In the genomic region with DNA sequence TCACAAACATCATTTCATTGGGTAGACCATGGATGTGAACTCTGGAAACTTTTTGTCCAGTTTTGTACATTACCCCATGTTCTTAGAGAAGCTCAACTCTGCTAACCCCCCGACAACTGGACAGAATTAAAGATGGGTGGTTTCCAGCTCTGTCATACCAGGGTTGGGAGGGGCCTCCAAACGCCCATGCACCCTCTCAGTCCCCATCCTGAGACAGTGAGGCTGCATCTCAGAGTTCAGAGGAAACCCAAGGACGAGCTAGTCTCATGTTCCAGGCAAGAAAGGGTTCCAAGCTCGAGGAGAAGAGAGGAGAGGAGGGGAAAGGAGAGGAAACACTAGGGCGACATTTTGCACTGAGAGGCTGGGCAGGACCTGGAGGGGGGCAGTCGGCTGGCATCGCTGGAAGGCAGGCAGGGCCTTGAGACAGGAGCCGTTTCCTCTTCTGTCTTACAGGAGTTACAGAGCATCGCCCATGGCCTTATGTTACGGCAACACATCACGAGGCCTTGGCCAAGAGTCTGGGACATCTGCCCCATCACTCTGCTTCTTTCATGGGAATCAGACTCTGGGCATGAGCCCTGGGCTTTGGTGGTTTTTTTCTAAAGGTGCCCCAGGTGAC, we compare ENCODE assay signal across 19 cellular contexts. TPM values are rescaled to one million over a fixed set of nuclear protein-coding genes. Genes with fewer than 3 reads are reported as not detected.
A peak's percentile ranks its signal among the peaks of the same experiment; 100 is the strongest.
DNase-seq lines count a peak whose midpoint lies in the region; ATAC-seq lines count a peak whose summit lies in the region.
"Had no signal": no experiment of that assay in that cellular context is flagged by ENCODE, and none has a peak within 500 bp of the region (broad histone marks: within the 10 kb centered on the region; RNA-seq: fewer than 3 reads in every experiment).

No MANE protein-coding gene starts in this region.

- H3K4me2 ChIP-seq in neuronal stem cell (ENCODE audit: insufficient read depth, low read length, poor library complexity, severe bottlenecking), result no peak overlapping the region

- no peak overlapping the region for H3K9ac ChIP-seq in neuronal stem cell (ENCODE audit: low read depth, low read length, poor library complexity)

- no peaks in the 10 kb centered on the region for H3K27me3 Mint-ChIP-seq in activated CD4-positive, alpha-beta T cell treated with anti-CD3 and anti-CD28 coated beads for 36 hours
- no peaks in the 10 kb centered on the region for H3K27me3 Mint-ChIP-seq in activated CD8-positive, alpha-beta T cell treated with anti-CD3 and anti-CD28 coated beads, Interleukin-2, amount 10 ng/mL, durations not matched to agents 7 days and 5 days (ENCODE audit: low read depth)
- H3K27me3 Mint-ChIP-seq in naive thymus-derived CD8-positive, alpha-beta T cell, result no peaks in the 10 kb centered on the region
- H3K27me3 Mint-ChIP-seq in stimulated activated naive B cell treated with anti-CD40 and anti-IgM and Interleukin-4, amounts not matched to agents 10 μg/mL and 1 μg/mL and 100 μg/mL, for 72 hours, result peaks cover 21 to 27% of the 10 kb centered on the region in 2 donors

- no peaks in the 10 kb centered on the region for H3K4me1 ChIP-seq in neuronal stem cell (ENCODE audit: control insufficient read depth in 2 of 2, insufficient read depth in 1 of 2, low read depth in 1 of 2, low read length in 2 of 2)

- H3K27me3 ChIP-seq in neuronal stem cell (ENCODE audit: control insufficient read depth in 3 of 3, insufficient read depth in 3 of 3, low read depth in 1 of 3, low read length in 3 of 3), result peaks cover 0 to 28% (median 0%) of the 10 kb centered on the region in 3 experiments

- intact Hi-C loops in activated CD4-positive, alpha-beta T cell treated with anti-CD3 and anti-CD28 coated beads for 36 hours (cut with DNase I, micrococcal nuclease), result loop anchor here (2.0 to 5.0 kb wide), 3 partner anchors 19 to 35 kb away; no protein-coding TSS in a partner anchor

- H3K27ac ChIP-seq in neuronal stem cell (replicated peaks; ENCODE audit: low read length), result no peak overlapping the region
- H3K27ac ChIP-seq: HL-60 had no signal

- H3K4me1 Mint-ChIP-seq in activated CD4-positive, alpha-beta T cell treated with anti-CD3 and anti-CD28 coated beads for 36 hours, result peaks cover 76% of the 10 kb centered on the region
- H3K4me1 Mint-ChIP-seq in activated CD8-positive, alpha-beta T cell treated with anti-CD3 and anti-CD28 coated beads, Interleukin-2, amount 10 ng/mL, durations not matched to agents 7 days and 5 days (ENCODE audit: low read depth), result peaks cover 73% of the 10 kb centered on the region
- peaks cover 61 to 99% (median 90%) of the 10 kb centered on the region in 4 donors for H3K4me1 Mint-ChIP-seq in naive thymus-derived CD8-positive, alpha-beta T cell
- no peaks in the 10 kb centered on the region for H3K4me1 Mint-ChIP-seq in stimulated activated naive B cell treated with anti-CD40 and anti-IgM and Interleukin-4, amounts not matched to agents 10 μg/mL and 1 μg/mL and 100 μg/mL, for 72 hours

- H2BK15ac ChIP-seq in neuronal stem cell (ENCODE audit: low read length), result no peak overlapping the region

- no peak overlapping the region for H3K4me3 ChIP-seq in neuronal stem cell (ENCODE audit: low read length in 2 of 2)

- no CpG with 5 or more reads among the region's 11 CpGs for WGBS in neuronal stem cell (ENCODE audit: extremely low coverage in 2 of 2, insufficient read length in 2 of 2, insufficient replicate concordance in 1 of 2), 2 donors

- H3K4ac ChIP-seq in neuronal stem cell (ENCODE audit: low read length), result no peak overlapping the region

- H2AK5ac ChIP-seq in neuronal stem cell (ENCODE audit: low read depth, low read length), result no peak overlapping the region

- H3K4me3 Mint-ChIP-seq in activated CD4-positive, alpha-beta T cell treated with anti-CD3 and anti-CD28 coated beads for 36 hours, result no peak overlapping the region
- no peak overlapping the region for H3K4me3 Mint-ChIP-seq in activated CD8-positive, alpha-beta T cell treated with anti-CD3 and anti-CD28 coated beads, Interleukin-2, amount 10 ng/mL, durations not matched to agents 7 days and 5 days
- H3K4me3 Mint-ChIP-seq in naive thymus-derived CD8-positive, alpha-beta T cell, result peak overlapping the region in 4 of 10 donors; percentile 6 to 45 (median 18)
- H3K4me3 Mint-ChIP-seq in stimulated activated naive B cell treated with anti-CD40 and anti-IgM and Interleukin-4, amounts not matched to agents 10 μg/mL and 1 μg/mL and 100 μg/mL, for 72 hours, result no peak overlapping the region
- H3K4me3 Mint-ChIP-seq: nephron, WTC11 had no signal

- H4K91ac ChIP-seq in neuronal stem cell (ENCODE audit: low read depth, low read length, poor library complexity), result no peak overlapping the region

- H4K8ac ChIP-seq in neuronal stem cell (ENCODE audit: low read depth, low read length), result no peak overlapping the region

- H2BK12ac ChIP-seq in neuronal stem cell (ENCODE audit: low read length), result no peak overlapping the region

- no peaks in the 10 kb centered on the region for H3K9me3 ChIP-seq in neuronal stem cell (replicated peaks in 1 of 2; ENCODE audit: control insufficient read depth in 2 of 2, insufficient read depth in 1 of 2, low read depth in 1 of 2, low read length in 2 of 2)

- ATAC-seq in activated CD4-positive, alpha-beta T cell treated with anti-CD3 and anti-CD28 coated beads for 36 hours, result peak; percentile 56
- ATAC-seq in GM21717 (IDR thresholded peaks at IDR 0.05; ENCODE audit: unreplicated experiment) (peak; percentile 57), GM19328 (IDR thresholded peaks at IDR 0.05; ENCODE audit: unreplicated experiment) (no peak)
- no peak for ATAC-seq in activated CD8-positive, alpha-beta T cell treated with anti-CD3 and anti-CD28 coated beads, Interleukin-2, amount 10 ng/mL, durations not matched to agents 7 days and 5 days
- no peak for ATAC-seq in naive thymus-derived CD8-positive, alpha-beta T cell
- no peak for ATAC-seq in stimulated activated naive B cell treated with anti-CD40 and anti-IgM and Interleukin-4, amounts not matched to agents 10 μg/mL and 1 μg/mL and 100 μg/mL, for 72 hours (replicated peaks)
- ATAC-seq: WTC11 had no signal

- H3K18ac ChIP-seq in neuronal stem cell (ENCODE audit: low read length), result no peak overlapping the region

- H2BK120ac ChIP-seq in neuronal stem cell (ENCODE audit: low read depth, low read length), result no peak overlapping the region

- peaks cover 16% of the 10 kb centered on the region for H3K36me3 Mint-ChIP-seq in activated CD4-positive, alpha-beta T cell treated with anti-CD3 and anti-CD28 coated beads for 36 hours (ENCODE audit: low read depth)
- peaks cover 46% of the 10 kb centered on the region for H3K36me3 Mint-ChIP-seq in activated CD8-positive, alpha-beta T cell treated with anti-CD3 and anti-CD28 coated beads, Interleukin-2, amount 10 ng/mL, durations not matched to agents 7 days and 5 days (ENCODE audit: low read depth)
- H3K36me3 Mint-ChIP-seq in naive thymus-derived CD8-positive, alpha-beta T cell, result peaks cover 0 to 34% (median 3%) of the 10 kb centered on the region in 3 donors
- peaks cover 0 to 2% of the 10 kb centered on the region in 2 donors for H3K36me3 Mint-ChIP-seq in stimulated activated naive B cell treated with anti-CD40 and anti-IgM and Interleukin-4, amounts not matched to agents 10 μg/mL and 1 μg/mL and 100 μg/mL, for 72 hours

- CTCF ChIA-PET in activated CD4-positive, alpha-beta T cell treated with anti-CD3 and anti-CD28 coated beads for 36 hours (lab: Charles Lee), result interaction anchor here (0.7 to 6.2 kb wide), 8 partner anchors 8 to 113 kb away, joined by 3 to 53 read pairs (median 5); a partner anchor contains a TSS
- CTCF ChIA-PET in activated CD8-positive, alpha-beta T cell treated with anti-CD3 and anti-CD28 coated beads, Interleukin-2, amount 10 ng/mL, durations not matched to agents 7 days and 5 days (lab: Charles Lee), result interaction anchor here (0.9 to 1.9 kb wide), 6 partner anchors 18 to 37 kb away, joined by 3 to 10 read pairs (median 6); no protein-coding TSS in a partner anchor

- H3K14ac ChIP-seq in neuronal stem cell (ENCODE audit: low read length), result no peak overlapping the region

- H3K9me3 Mint-ChIP-seq in activated CD4-positive, alpha-beta T cell treated with anti-CD3 and anti-CD28 coated beads for 36 hours (ENCODE audit: low read depth), result peaks cover 24% of the 10 kb centered on the region
- H3K9me3 Mint-ChIP-seq in activated CD8-positive, alpha-beta T cell treated with anti-CD3 and anti-CD28 coated beads, Interleukin-2, amount 10 ng/mL, durations not matched to agents 7 days and 5 days (ENCODE audit: insufficient read depth), result no peaks in the 10 kb centered on the region
- H3K9me3 Mint-ChIP-seq in naive thymus-derived CD8-positive, alpha-beta T cell, result peaks cover 0 to 23% (median 0%) of the 10 kb centered on the region in 9 donors
- H3K9me3 Mint-ChIP-seq in stimulated activated naive B cell treated with anti-CD40 and anti-IgM and Interleukin-4, amounts not matched to agents 10 μg/mL and 1 μg/mL and 100 μg/mL, for 72 hours, result peaks cover 24 to 29% of the 10 kb centered on the region in 2 donors

- peak; percentile 46 for DNase-seq in activated CD4-positive, alpha-beta T cell treated with anti-CD3 and anti-CD28 coated beads for 36 hours
- DNase-seq in activated CD4-positive, alpha-beta T cell treated with anti-CD3 and anti-CD28 coated beads for 1 hour, result no peak
- DNase-seq in activated CD8-positive, alpha-beta T cell treated with anti-CD3 and anti-CD28 coated beads, Interleukin-2, amount 10 ng/mL, durations not matched to agents 7 days and 5 days, result no peak
- no peak for DNase-seq in naive thymus-derived CD8-positive, alpha-beta T cell
- no peak for DNase-seq in stimulated activated naive B cell treated with anti-CD40 and anti-IgM and Interleukin-4, amounts not matched to agents 10 μg/mL and 1 μg/mL and 100 μg/mL, for 72 hours
- DNase-seq in neuronal stem cell (ENCODE audit: low spot score), result no peak
- DNase-seq: effector CD4-positive, alpha-beta T cell; GOT3; KBM-7; NCI-H1436 treated with DMSO at 0.1 percent for 48 hours; NCI-H446; retina; stimulated activated CD4-positive, alpha-beta T cell treated with anti-CD3 and anti-CD28 coated beads, Interleukin-2, amount 100 ng/mL, for 48 hours had no signal

- H3K27ac Mint-ChIP-seq in activated CD4-positive, alpha-beta T cell treated with anti-CD3 and anti-CD28 coated beads for 36 hours, result peak overlapping the region; percentile 42
- peak overlapping the region; percentile 56 for H3K27ac Mint-ChIP-seq in activated CD8-positive, alpha-beta T cell treated with anti-CD3 and anti-CD28 coated beads, Interleukin-2, amount 10 ng/mL, durations not matched to agents 7 days and 5 days
- peak overlapping the region; percentile 34 to 92 (median 74) for H3K27ac Mint-ChIP-seq in naive thymus-derived CD8-positive, alpha-beta T cell
- H3K27ac Mint-ChIP-seq in stimulated activated naive B cell treated with anti-CD40 and anti-IgM and Interleukin-4, amounts not matched to agents 10 μg/mL and 1 μg/mL and 100 μg/mL, for 72 hours, result no peak overlapping the region
- H3K27ac Mint-ChIP-seq: WTC11 had no signal

- H3K36me3 ChIP-seq in neuronal stem cell (replicated peaks in 1 of 2; ENCODE audit: control insufficient read depth in 2 of 2, insufficient read depth in 2 of 2, low read length in 2 of 2), result no peaks in the 10 kb centered on the region

- H3K23ac ChIP-seq in neuronal stem cell (ENCODE audit: low read depth, low read length, poor library complexity), result no peak overlapping the region

- POLR2A ChIA-PET in activated CD4-positive, alpha-beta T cell treated with anti-CD3 and anti-CD28 coated beads for 36 hours (lab: Charles Lee), result no interaction called here
- POLR2A ChIA-PET in activated CD8-positive, alpha-beta T cell treated with anti-CD3 and anti-CD28 coated beads, Interleukin-2, amount 10 ng/mL, durations not matched to agents 7 days and 5 days (lab: Charles Lee), result interaction anchor here (0.9 to 2.1 kb wide), 2 partner anchors 15 to 34 kb away, joined by 3 to 11 read pairs; a partner anchor contains a TSS
- POLR2A ChIA-PET in naive thymus-derived CD8-positive, alpha-beta T cell (lab: Charles Lee), result interaction anchor here (1.8 to 6.2 kb wide), 4 partner anchors 10 to 37 kb away, joined by 6 to 65 read pairs (median 32); a partner anchor contains a TSS

- no peak overlapping the region for H2BK5ac ChIP-seq in neuronal stem cell (ENCODE audit: low read length)

- H2AFZ ChIP-seq in neuronal stem cell (ENCODE audit: low read length), result no peak overlapping the region

- no peaks in the 10 kb centered on the region for H3K79me1 ChIP-seq in neuronal stem cell (ENCODE audit: low read depth, low read length)

RNA-seq across cellular contexts. Expression of a gene that starts 16.4 kb away (rescaled TPM):
- total RNA-seq in activated CD4-positive, alpha-beta T cell treated with anti-CD3 and anti-CD28 coated beads for 36 hours, result 10 to 100 TPM; 35.4 to 43.3 TPM
- total RNA-seq in activated CD8-positive, alpha-beta T cell treated with anti-CD3 and anti-CD28 coated beads, Interleukin-2, amount 10 ng/mL, durations not matched to agents 7 days and 5 days, result 100 to 1,000 TPM; 188 to 206 TPM
- total RNA-seq in naive thymus-derived CD8-positive, alpha-beta T cell, result 100 to 1,000 TPM; 116 to 117 TPM
- 100 to 1,000 TPM; 158 to 284 (median 273) TPM for polyA plus RNA-seq in naive thymus-derived CD8-positive, alpha-beta T cell
- 0.18 TPM for polyA plus RNA-seq in neuronal stem cell (2013, experiment 1 of 2)
- polyA plus RNA-seq in neuronal stem cell (2013, experiment 2 of 2), result 0.19 TPM
- total RNA-seq: A172 had no signal

Comparison
In these comparisons a context has a peak if more than half of its experiments do, and no peak if none do; other contexts are left out.
1. ATAC-seq: peak in activated CD4-positive, alpha-beta T cell treated with anti-CD3 and anti-CD28 coated beads for 36 hours (single experiment) and GM21717 (single experiment); none in activated CD8-positive, alpha-beta T cell treated with anti-CD3 and anti-CD28 coated beads, Interleukin-2, amount 10 ng/mL, durations not matched to agents 7 days and 5 days (single experiment), naive thymus-derived CD8-positive, alpha-beta T cell (0 of 2), GM19328 (single experiment) and stimulated activated naive B cell treated with anti-CD40 and anti-IgM and Interleukin-4, amounts not matched to agents 10 μg/mL and 1 μg/mL and 100 μg/mL, for 72 hours (0 of 2).